ENCODE assay signal across 23 cellular contexts in the genomic region with DNA sequence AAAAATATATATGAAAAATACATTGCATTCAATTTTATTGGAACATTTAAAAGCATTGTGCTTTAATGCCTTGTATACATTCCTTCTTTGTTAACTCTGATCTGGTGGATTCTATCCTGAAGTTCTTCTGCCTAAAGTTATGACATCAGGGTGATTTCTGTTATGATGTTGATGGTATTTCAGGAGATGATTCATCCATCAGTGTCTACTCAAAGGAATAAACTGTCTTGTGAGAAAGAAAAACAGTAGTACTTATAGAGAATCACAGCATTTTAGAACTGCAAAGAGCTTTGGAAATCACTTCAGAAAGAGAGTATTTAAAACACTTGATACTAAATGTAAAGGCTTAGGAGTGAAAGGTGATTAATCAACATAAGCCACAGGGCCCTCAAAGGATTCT.
A peak's percentile ranks its signal among the peaks of the same experiment; 100 is the strongest.
DNase-seq lines count a peak whose midpoint lies in the region; ATAC-seq and TF ChIP-seq lines count a peak whose summit lies in the region.
"Had no signal": no experiment of that assay in that cellular context is flagged by ENCODE, and none has a peak within 500 bp of the region (broad histone marks: within the 10 kb centered on the region; RNA-seq: fewer than 3 reads in every experiment).

No MANE protein-coding gene starts in this region.

- DNase-seq in AG10803 (ENCODE audit: low read depth) (peak; percentile 26), LHCN-M2 (ENCODE audit: low read depth) (peak; percentile 77), brain microvascular endothelial cell (no peak), hepatic stellate cell (ENCODE audit: low spot score) (peak; percentile 3), NCI-H146 (lab: John Stamatoyannopoulos, UW) (no peak)
- no peak for DNase-seq in stimulated activated naive CD8-positive, alpha-beta T cell treated with anti-CD3 and anti-CD28 coated beads, Interleukin-15, Interleukin-2, amounts not matched to agents 100 U/mL and 50 U/mL, for 24 hours
- DNase-seq in stimulated activated CD4-positive, alpha-beta T cell treated with anti-CD3 and anti-CD28 coated beads, Interleukin-15, amount 100 ng/mL, for 24 hours, result no peak
- no peak for DNase-seq in activated T-cell treated with anti-CD3 and anti-CD28 coated beads, Interleukin-2, amount 50 U/mL, for 48 hours
- DNase-seq: activated CD8-positive, alpha-beta T cell treated with anti-CD3 and anti-CD28 coated beads, Interleukin-2, amount 10 ng/mL, durations not matched to agents 7 days and 5 days; activated effector memory CD4-positive, alpha-beta T cell treated with Interleukin-2 at 50 U/mL for 16 hours; aorta; BE2C; dorsolateral prefrontal cortex; gastrocnemius medialis; GOT3; NCI-H1417 treated with DMSO at 0.1 percent for 48 hours; NCI-H2227 treated with DMSO at 0.1 percent for 48 hours; stimulated activated CD4-positive, alpha-beta T cell treated with anti-CD3 and anti-CD28 coated beads, Interleukin-4, amount 100 ng/mL, for 1 hour; upper lobe of left lung had no signal

- in situ Hi-C loops in brain microvascular endothelial cell (cut with HindIII; ENCODE audit: low pct_ligation_motif_present, low sequenced_read_pairs), result no loop called here

- TF ChIP-seq CTCF in AG10803 (conservative IDR thresholded peaks at IDR 0.05; ENCODE audit: low read length) (no peak), brain microvascular endothelial cell (IDR thresholded peaks at IDR 0.05; ENCODE audit: low read depth, low read length, missing control alignments) (no peak)

- H3K4me3 ChIP-seq in AG10803 (ENCODE audit: low read length) (no peak overlapping the region), brain microvascular endothelial cell (ENCODE audit: low read depth, low read length) (no peak overlapping the region)
- H3K4me3 ChIP-seq: dorsolateral prefrontal cortex, gastrocnemius medialis, K562, neural progenitor cell, right atrium auricular region, SK-N-MC, upper lobe of left lung had no signal

- H3K27me3 ChIP-seq in brain microvascular endothelial cell (replicated peaks), result no peaks in the 10 kb centered on the region
- H3K27me3 ChIP-seq: BE2C, dorsolateral prefrontal cortex, gastrocnemius medialis, neural progenitor cell, right atrium auricular region, upper lobe of left lung had no signal

- H3K36me3 ChIP-seq in brain microvascular endothelial cell (replicated peaks), result no peaks in the 10 kb centered on the region
- H3K36me3 ChIP-seq: BE2C, gastrocnemius medialis, neural progenitor cell, right atrium auricular region, upper lobe of left lung had no signal

- no peak for ATAC-seq in stimulated activated naive CD8-positive, alpha-beta T cell treated with anti-CD3 and anti-CD28 coated beads, Interleukin-15, Interleukin-2, amounts not matched to agents 100 U/mL and 50 U/mL, for 24 hours
- ATAC-seq: activated CD8-positive, alpha-beta T cell treated with anti-CD3 and anti-CD28 coated beads, Interleukin-2, amount 10 ng/mL, durations not matched to agents 7 days and 5 days; gastrocnemius medialis; K562 had no signal

- H3K27ac ChIP-seq in brain microvascular endothelial cell, result peak overlapping the region; percentile 63
- H3K27ac ChIP-seq: dorsolateral prefrontal cortex, gastrocnemius medialis, neural progenitor cell, right atrium auricular region, SK-N-MC, upper lobe of left lung had no signal

Comparison
In these comparisons a context has a peak if more than half of its experiments do, and no peak if none do; other contexts are left out.
1. DNase-seq: peak in AG10803 (single experiment), LHCN-M2 (single experiment) and hepatic stellate cell (single experiment); none in brain microvascular endothelial cell (single experiment), stimulated activated naive CD8-positive, alpha-beta T cell treated with anti-CD3 and anti-CD28 coated beads, Interleukin-15, Interleukin-2, amounts not matched to agents 100 U/mL and 50 U/mL, for 24 hours (single experiment), NCI-H146 (single experiment), stimulated activated CD4-positive, alpha-beta T cell treated with anti-CD3 and anti-CD28 coated beads, Interleukin-15, amount 100 ng/mL, for 24 hours (single experiment) and activated T-cell treated with anti-CD3 and anti-CD28 coated beads, Interleukin-2, amount 50 U/mL, for 48 hours (0 of 2).